In genomic region chr4:98581126-98581525, GRCh38 we compare ENCODE assay signal across 19 cellular contexts.
A peak's percentile ranks its signal among the peaks of the same experiment; 100 is the strongest.
DNase-seq lines count a peak whose midpoint lies in the region; ATAC-seq, FAIRE-seq and TF ChIP-seq lines count a peak whose summit lies in the region.
"Had no signal": no experiment of that assay in that cellular context is flagged by ENCODE, and none has a peak within 500 bp of the region (broad histone marks: within the 10 kb centered on the region; RNA-seq: fewer than 3 reads in every experiment).

No MANE protein-coding gene starts in this region.

- no peaks in the 10 kb centered on the region for H3K36me3 ChIP-seq in pancreas
- H3K36me3 ChIP-seq: BLaER1 treated with 17β-estradiol and CSF1 and Interleukin-3, amounts not matched to agents 10 nM and 100 nM had no signal

- peaks cover 92% of the 10 kb centered on the region for H3K4me1 Mint-ChIP-seq in brain
- peaks cover 74% of the 10 kb centered on the region for H3K4me1 Mint-ChIP-seq in osteocyte (ENCODE audit: unreplicated experiment)

- peaks cover 8% of the 10 kb centered on the region for H3K36me3 Mint-ChIP-seq in brain
- peaks cover 2% of the 10 kb centered on the region for H3K36me3 Mint-ChIP-seq in osteocyte (ENCODE audit: unreplicated experiment)

- intact Hi-C loops in pancreas (cut with DNase I) = no loop called here

- FAIRE-seq in pancreas (lab: Jason Lieb, UNC) = no peak
- FAIRE-seq: G401.6, GM12891, GM19239 had no signal

- 74 to 77% methylated on average over 3 of the region's 3 CpGs for WGBS in pancreas, 2 donors

- TF ChIP-seq CTCF in brain (conservative IDR thresholded peaks at IDR 0.05) (no peak), osteocyte (IDR thresholded peaks at IDR 0.05) (no peak), pancreas (IDR thresholded peaks at IDR 0.05) (no peak)

- no peak for ATAC-seq in pancreas

- DNase-seq in NCI-H82 (lab: John Stamatoyannopoulos, UW) (peak; percentile 71), NCI-H82 treated with DMSO at 0.1 percent for 48 hours (lab: John Stamatoyannopoulos, UW; ENCODE audit: unreplicated experiment) (no peak), osteocyte (ENCODE audit: extremely low spot score, unreplicated experiment) (no peak), hepatic stellate cell (ENCODE audit: low spot score) (no peak), pancreas (no peak), 8988T (no peak), DMS 273 treated with DMSO at 0.1 percent for 48 hours (lab: John Stamatoyannopoulos, UW) (no peak)
- DNase-seq: AML-193; Calu3; CD4-positive, CD25-positive, alpha-beta regulatory T cell; DMS79; GOT3; H9 had no signal

- H3K9me3 Mint-ChIP-seq in brain (peaks cover 0 to 2% (median 0%) of the 10 kb centered on the region in 5 experiments), osteocyte (ENCODE audit: unreplicated experiment) (no peaks in the 10 kb centered on the region)
- H3K9me3 Mint-ChIP-seq: CD4-positive, CD25-positive, alpha-beta regulatory T cell; H9 had no signal

- H3K27me3 ChIP-seq in pancreas = no peaks in the 10 kb centered on the region
- H3K27me3 ChIP-seq: BLaER1 treated with 17β-estradiol and CSF1 and Interleukin-3, amounts not matched to agents 10 nM and 100 nM had no signal

- no peaks in the 10 kb centered on the region for H3K9me3 ChIP-seq in pancreas
- H3K9me3 ChIP-seq: BLaER1 treated with 17β-estradiol and CSF1 and Interleukin-3, amounts not matched to agents 10 nM and 100 nM had no signal

- H3K4me1 ChIP-seq in pancreas = no peaks in the 10 kb centered on the region

- H3K27ac Mint-ChIP-seq in brain (peak overlapping the region; percentile 20 to 89 (median 66)), osteocyte (ENCODE audit: unreplicated experiment) (peak overlapping the region; percentile 76)
- H3K27ac Mint-ChIP-seq: H9 had no signal

- no peak overlapping the region for H3K4me3 ChIP-seq in pancreas
- H3K4me3 ChIP-seq: BLaER1 treated with 17β-estradiol and CSF1 and Interleukin-3, amounts not matched to agents 10 nM and 100 nM had no signal

- H3K4me3 Mint-ChIP-seq in brain = peak overlapping the region in 4 of 5 experiments; percentile 12 to 72 (median 45)
- H3K4me3 Mint-ChIP-seq in osteocyte (ENCODE audit: unreplicated experiment) = no peak overlapping the region
- H3K4me3 Mint-ChIP-seq: CD4-positive, CD25-positive, alpha-beta regulatory T cell; H9 had no signal

- no peak overlapping the region for H3K27ac ChIP-seq in pancreas
- H3K27ac ChIP-seq: 22Rv1; BLaER1 treated with 17β-estradiol and CSF1 and Interleukin-3, amounts not matched to agents 10 nM and 100 nM had no signal

- H3K27me3 Mint-ChIP-seq in brain = peaks cover 3% of the 10 kb centered on the region
- no peaks in the 10 kb centered on the region for H3K27me3 Mint-ChIP-seq in osteocyte (ENCODE audit: unreplicated experiment)
- H3K27me3 Mint-ChIP-seq: CD4-positive, CD25-positive, alpha-beta regulatory T cell had no signal
